24 cellular contexts compared by ENCODE assay signal in the genomic region with DNA sequence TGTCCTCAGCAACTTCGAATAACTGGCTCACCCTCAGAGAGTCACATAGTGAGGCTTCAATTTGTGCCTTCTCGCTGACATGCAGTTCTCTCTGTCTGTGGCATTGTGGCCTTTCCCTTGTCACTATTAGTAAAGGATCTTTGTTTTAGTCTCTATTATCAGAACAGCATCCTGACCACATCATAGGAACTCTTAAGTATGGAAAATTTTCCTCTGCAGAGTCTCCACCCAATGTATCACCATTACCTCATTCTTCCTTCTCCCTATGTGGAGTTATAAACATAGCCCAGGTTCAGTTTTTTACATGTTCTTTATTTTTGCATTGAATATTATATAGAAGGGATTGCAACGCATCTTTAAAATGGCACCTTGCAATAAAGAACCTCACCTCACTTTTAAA.
DNase-seq lines count a peak whose midpoint lies in the region; ATAC-seq and TF ChIP-seq lines count a peak whose summit lies in the region.
"Had no signal": no experiment of that assay in that cellular context is flagged by ENCODE, and none has a peak within 500 bp of the region (broad histone marks: within the 10 kb centered on the region; RNA-seq: fewer than 3 reads in every experiment).

No MANE protein-coding gene starts in this region.

- H3K4me1 Mint-ChIP-seq in activated T-cell treated with anti-CD3 and anti-CD28 coated beads, Interleukin-2, amount 50 U/mL, for 72 hours (ENCODE audit: low read depth) = peaks cover 89% of the 10 kb centered on the region
- H3K4me1 Mint-ChIP-seq in activated T-cell treated with anti-CD3 and anti-CD28 coated beads, Interleukin-2, amount 50 U/mL, for 4 hours (ENCODE audit: low read depth) = peaks cover 86% of the 10 kb centered on the region
- H3K4me1 Mint-ChIP-seq in activated naive CD8-positive, alpha-beta T cell treated with anti-CD3 and anti-CD28 coated beads for 36 hours = peaks cover 64% of the 10 kb centered on the region
- H3K4me1 Mint-ChIP-seq in stimulated activated naive B cell treated with anti-CD40 and anti-IgM and Interleukin-4, amounts not matched to agents 10 μg/mL and 1 μg/mL and 100 μg/mL, for 72 hours = peaks cover 47 to 67% of the 10 kb centered on the region in 2 donors

- no peaks in the 10 kb centered on the region for H3K27me3 ChIP-seq in HL-60 (ENCODE audit: insufficient read depth, poor library complexity, severe bottlenecking)
- H3K27me3 ChIP-seq: hepatocyte, MG63, sigmoid colon, SJCRH30, thyroid gland had no signal

- H3K36me3 Mint-ChIP-seq in activated T-cell treated with anti-CD3 and anti-CD28 coated beads, Interleukin-2, amount 50 U/mL, for 72 hours (ENCODE audit: insufficient read depth in 2 of 2) = peaks cover 34 to 45% of the 10 kb centered on the region in 2 donors
- H3K36me3 Mint-ChIP-seq in activated T-cell treated with anti-CD3 and anti-CD28 coated beads, Interleukin-2, amount 50 U/mL, for 4 hours (ENCODE audit: insufficient read depth) = peaks cover 3% of the 10 kb centered on the region
- H3K36me3 Mint-ChIP-seq in activated naive CD8-positive, alpha-beta T cell treated with anti-CD3 and anti-CD28 coated beads for 36 hours = peaks cover 35% of the 10 kb centered on the region
- peaks cover 7 to 21% of the 10 kb centered on the region in 2 donors for H3K36me3 Mint-ChIP-seq in stimulated activated naive B cell treated with anti-CD40 and anti-IgM and Interleukin-4, amounts not matched to agents 10 μg/mL and 1 μg/mL and 100 μg/mL, for 72 hours

- peaks cover 21 to 25% of the 10 kb centered on the region in 2 donors for H3K9me3 Mint-ChIP-seq in activated T-cell treated with anti-CD3 and anti-CD28 coated beads, Interleukin-2, amount 50 U/mL, for 72 hours
- H3K9me3 Mint-ChIP-seq in activated T-cell treated with anti-CD3 and anti-CD28 coated beads, Interleukin-2, amount 50 U/mL, for 4 hours = peaks cover 20% of the 10 kb centered on the region
- H3K9me3 Mint-ChIP-seq in activated naive CD8-positive, alpha-beta T cell treated with anti-CD3 and anti-CD28 coated beads for 36 hours = peaks cover 30% of the 10 kb centered on the region
- peaks cover 20 to 24% of the 10 kb centered on the region in 2 donors for H3K9me3 Mint-ChIP-seq in stimulated activated naive B cell treated with anti-CD40 and anti-IgM and Interleukin-4, amounts not matched to agents 10 μg/mL and 1 μg/mL and 100 μg/mL, for 72 hours

- no peak overlapping the region for H3K4me3 ChIP-seq in HL-60 (replicated peaks; ENCODE audit: insufficient read depth, low read length)
- H3K4me3 ChIP-seq: hepatocyte, K562, MG63, prostate gland, sigmoid colon, SJCRH30, thyroid gland had no signal

- ATAC-seq in activated T-cell treated with anti-CD3 and anti-CD28 coated beads, Interleukin-2, amount 50 U/mL, for 72 hours (replicated peaks in 1 of 2) = no peak
- ATAC-seq in activated T-cell treated with anti-CD3 and anti-CD28 coated beads, Interleukin-2, amount 50 U/mL, for 4 hours = no peak
- ATAC-seq in stimulated activated naive B cell treated with anti-CD40 and anti-IgM and Interleukin-4, amounts not matched to agents 10 μg/mL and 1 μg/mL and 100 μg/mL, for 72 hours (replicated peaks) = no peak
- ATAC-seq: K562; left colon; stimulated activated naive CD8-positive, alpha-beta T cell treated with anti-CD3 and anti-CD28 coated beads, Interleukin-15, amount 100 ng/mL, for 72 hours had no signal

- H3K27ac Mint-ChIP-seq in activated T-cell treated with anti-CD3 and anti-CD28 coated beads, Interleukin-2, amount 50 U/mL, for 72 hours = peak overlapping the region; percentile 11
- H3K27ac Mint-ChIP-seq in activated naive CD8-positive, alpha-beta T cell treated with anti-CD3 and anti-CD28 coated beads for 36 hours = peak overlapping the region; percentile 73
- H3K27ac Mint-ChIP-seq in stimulated activated naive B cell treated with anti-CD40 and anti-IgM and Interleukin-4, amounts not matched to agents 10 μg/mL and 1 μg/mL and 100 μg/mL, for 72 hours = peak overlapping the region; percentile 96

- peak overlapping the region; percentile 91 for H3K27ac ChIP-seq in HL-60 (replicated peaks)
- H3K27ac ChIP-seq: hepatocyte, prostate gland, sigmoid colon, SJCRH30, thyroid gland had no signal

- H3K4me3 Mint-ChIP-seq in activated T-cell treated with anti-CD3 and anti-CD28 coated beads, Interleukin-2, amount 50 U/mL, for 72 hours = no peak overlapping the region
- H3K4me3 Mint-ChIP-seq in activated T-cell treated with anti-CD3 and anti-CD28 coated beads, Interleukin-2, amount 50 U/mL, for 4 hours = no peak overlapping the region
- H3K4me3 Mint-ChIP-seq in activated naive CD8-positive, alpha-beta T cell treated with anti-CD3 and anti-CD28 coated beads for 36 hours = no peak overlapping the region
- H3K4me3 Mint-ChIP-seq in stimulated activated naive B cell treated with anti-CD40 and anti-IgM and Interleukin-4, amounts not matched to agents 10 μg/mL and 1 μg/mL and 100 μg/mL, for 72 hours = no peak overlapping the region
- H3K4me3 Mint-ChIP-seq: central memory CD8-positive, alpha-beta T cell had no signal

- no peak for TF ChIP-seq CTCF in HL-60 (IDR thresholded peaks at IDR 0.05; ENCODE audit: insufficient read depth, low read length)

- DNase-seq in activated T-cell treated with anti-CD3 and anti-CD28 coated beads, Interleukin-2, amount 50 U/mL, for 72 hours = no peak
- DNase-seq in activated T-cell treated with anti-CD3 and anti-CD28 coated beads, Interleukin-2, amount 50 U/mL, for 4 hours = no peak
- DNase-seq in HL-60 (ENCODE audit: low read depth in 1 of 2, low spot score in 1 of 2) = no peak
- no peak for DNase-seq in activated naive CD8-positive, alpha-beta T cell treated with anti-CD3 and anti-CD28 coated beads for 36 hours
- no peak for DNase-seq in stimulated activated naive B cell treated with anti-CD40 and anti-IgM and Interleukin-4, amounts not matched to agents 10 μg/mL and 1 μg/mL and 100 μg/mL, for 72 hours
- no peak for DNase-seq in NCI-H187 treated with DMSO at 0.1 percent for 48 hours (lab: John Stamatoyannopoulos, UW)
- no peak for DNase-seq in AG08395 (ENCODE audit: low spot score)
- no peak for DNase-seq in DMS114 treated with DMSO at 0.1 percent for 48 hours (lab: John Stamatoyannopoulos, UW; ENCODE audit: unreplicated experiment)
- DNase-seq: activated CD4-positive, CD25-positive, alpha-beta regulatory T cell treated with anti-CD3 and anti-CD28 coated beads, Interleukin-2, amount 50 U/mL, for 72 hours; DMS79 treated with DMSO at 0.1 percent for 48 hours; HCEC 1CT; left colon; mammary epithelial cell; MG63; NCI-H2081 treated with DMSO at 0.1 percent for 48 hours; NCI-H748 treated with DMSO at 0.1 percent for 48 hours; sigmoid colon; SJCRH30; stimulated activated naive CD8-positive, alpha-beta T cell treated with anti-CD3 and anti-CD28 coated beads, Interleukin-15, amount 100 ng/mL, for 72 hours; thyroid gland had no signal

- H3K27me3 Mint-ChIP-seq in activated T-cell treated with anti-CD3 and anti-CD28 coated beads, Interleukin-2, amount 50 U/mL, for 72 hours (ENCODE audit: low read depth) = no peaks in the 10 kb centered on the region
- no peaks in the 10 kb centered on the region for H3K27me3 Mint-ChIP-seq in activated T-cell treated with anti-CD3 and anti-CD28 coated beads, Interleukin-2, amount 50 U/mL, for 4 hours (ENCODE audit: low read depth)
- H3K27me3 Mint-ChIP-seq in activated naive CD8-positive, alpha-beta T cell treated with anti-CD3 and anti-CD28 coated beads for 36 hours = no peaks in the 10 kb centered on the region
- no peaks in the 10 kb centered on the region for H3K27me3 Mint-ChIP-seq in stimulated activated naive B cell treated with anti-CD40 and anti-IgM and Interleukin-4, amounts not matched to agents 10 μg/mL and 1 μg/mL and 100 μg/mL, for 72 hours
- H3K27me3 Mint-ChIP-seq: central memory CD8-positive, alpha-beta T cell; stimulated activated naive CD8-positive, alpha-beta T cell treated with anti-CD3 and anti-CD28 coated beads, Interleukin-15, amount 100 ng/mL, for 72 hours had no signal

Comparison
In these comparisons a context has a peak if more than half of its experiments do, and no peak if none do; other contexts are left out.
1. H3K27ac Mint-ChIP-seq: peak in every context shown above with its lines; median percentile 96 in stimulated activated naive B cell treated with anti-CD40 and anti-IgM and Interleukin-4, amounts not matched to agents 10 μg/mL and 1 μg/mL and 100 μg/mL, for 72 hours; 73 in activated naive CD8-positive, alpha-beta T cell treated with anti-CD3 and anti-CD28 coated beads for 36 hours; 11 in activated T-cell treated with anti-CD3 and anti-CD28 coated beads, Interleukin-2, amount 50 U/mL, for 72 hours.